Comparison of ENCODE assay signal across 9 cellular contexts in genomic region chr3:48433472-48434118, GRCh38. TPM values are rescaled to one million over a fixed set of nuclear protein-coding genes. Genes with fewer than 3 reads are reported as not detected.
DNase-seq lines count a peak whose midpoint lies in the region; ATAC-seq and TF ChIP-seq lines count a peak whose summit lies in the region.
"Had no signal": no experiment of that assay in that cellular context is flagged by ENCODE, and none has a peak within 500 bp of the region (broad histone marks: within the 10 kb centered on the region; RNA-seq: fewer than 3 reads in every experiment).

No MANE protein-coding gene starts in this region.

- WGBS in lower leg skin, 2 donors, result 40 to 49% methylated on average over 10 to 12 of the region's 12 CpGs
- WGBS in suprapubic skin, result 48% methylated on average over 10 of the region's 12 CpGs

- no peak for TF ChIP-seq POLR2A in lower leg skin (IDR thresholded peaks at IDR 0.05)
- no peak for TF ChIP-seq POLR2A in suprapubic skin (IDR thresholded peaks at IDR 0.05)

- H3K4me3 ChIP-seq in colonic mucosa, result no peak overlapping the region
- no peak overlapping the region for H3K4me3 ChIP-seq in lower leg skin (ENCODE audit: low read depth, poor library complexity, severe bottlenecking)
- peak overlapping the region; percentile 39 for H3K4me3 ChIP-seq in suprapubic skin
- H3K4me3 ChIP-seq in effector memory CD4-positive, alpha-beta T cell (ENCODE audit: insufficient read depth, low read depth, low read length, poor library complexity, severe bottlenecking), result no peak overlapping the region

- H3K27me3 ChIP-seq in colonic mucosa, result no peaks in the 10 kb centered on the region
- H3K27me3 ChIP-seq in suprapubic skin, result no peaks in the 10 kb centered on the region
- H3K27me3 ChIP-seq in effector memory CD4-positive, alpha-beta T cell (replicated peaks; ENCODE audit: control insufficient read depth, insufficient read depth, low read length, poor library complexity, severe bottlenecking), result no peaks in the 10 kb centered on the region

- H3K27ac ChIP-seq in colonic mucosa (peak overlapping the region; percentile 67), suprapubic skin (peak overlapping the region; percentile 97)
- H3K27ac ChIP-seq in effector memory CD4-positive, alpha-beta T cell (ENCODE audit: insufficient read depth, low read length, poor library complexity, severe bottlenecking), result no peak overlapping the region

- no peak for TF ChIP-seq EP300 in suprapubic skin (IDR thresholded peaks at IDR 0.05)

- peak overlapping the region in 1 of 2 donors; percentile 48 for H3K9ac ChIP-seq in colonic mucosa (ENCODE audit: low read depth in 2 of 2, low read length in 2 of 2)

- peaks cover 28% of the 10 kb centered on the region for H3K4me1 ChIP-seq in colonic mucosa
- H3K4me1 ChIP-seq in suprapubic skin, result peaks cover 70% of the 10 kb centered on the region
- H3K4me1 ChIP-seq in effector memory CD4-positive, alpha-beta T cell (ENCODE audit: control insufficient read depth, insufficient read depth, low read length, poor library complexity, severe bottlenecking), result peaks cover 5% of the 10 kb centered on the region

- intact Hi-C loops in colonic mucosa (cut with DNase I) (no loop called here), lower leg skin (cut with DNase I; ENCODE audit: low total_unique reads) (loop anchor here (2.0 kb wide), 1 partner anchor 161 kb away; no protein-coding TSS in a partner anchor)

- H3K36me3 ChIP-seq in colonic mucosa, result no peaks in the 10 kb centered on the region
- peaks cover 10% of the 10 kb centered on the region for H3K36me3 ChIP-seq in suprapubic skin
- H3K36me3 ChIP-seq in effector memory CD4-positive, alpha-beta T cell (ENCODE audit: control insufficient read depth, insufficient read depth, low read length), result no peaks in the 10 kb centered on the region

- TF ChIP-seq CTCF in colonic mucosa (IDR thresholded peaks at IDR 0.05) (no peak), lower leg skin (IDR thresholded peaks at IDR 0.05) (no peak), suprapubic skin (IDR thresholded peaks at IDR 0.05) (no peak)

- DNase-seq in HPDE6-E6E7 (ENCODE audit: extremely low spot score), result peak; percentile 27
- peak; percentile 89 for DNase-seq in colonic mucosa
- DNase-seq in lower leg skin (ENCODE audit: low spot score in 2 of 2), result peak; percentile 80 to 87
- peak; percentile 70 to 84 for DNase-seq in suprapubic skin (ENCODE audit: low spot score in 2 of 2)
- DNase-seq in effector memory CD4-positive, alpha-beta T cell, result no peak
- no peak for DNase-seq in NOMO-1 treated with DMSO at 0.1 percent for 48 hours (lab: John Stamatoyannopoulos, UW; ENCODE audit: unreplicated experiment)
- DNase-seq: NCI-H524 treated with DMSO at 0.1 percent for 48 hours had no signal

- ATAC-seq in HG03039 (IDR thresholded peaks at IDR 0.05; ENCODE audit: unreplicated experiment) (no peak), HG03432 (IDR thresholded peaks at IDR 0.05; ENCODE audit: unreplicated experiment) (no peak)

- H3K9me3 ChIP-seq in colonic mucosa (no peaks in the 10 kb centered on the region), suprapubic skin (no peaks in the 10 kb centered on the region)
- no peaks in the 10 kb centered on the region for H3K9me3 ChIP-seq in effector memory CD4-positive, alpha-beta T cell (ENCODE audit: control insufficient read depth, low read length)

RNA-seq across cellular contexts. Expression of gene PLXNB1, which starts 3.7 kb away (rescaled TPM):
- 100 to 1,000 TPM in 1 of 2 donors, 10 to 100 TPM in 1; 70.6 to 131 TPM for total RNA-seq in colonic mucosa
- total RNA-seq in lower leg skin, result 100 to 1,000 TPM; 111 to 227 (median 145) TPM
- 100 to 1,000 TPM; 188 to 384 (median 220) TPM for total RNA-seq in suprapubic skin

RNA-seq across cellular contexts. Expression of gene CCDC51, which starts 6.3 kb away (rescaled TPM):
- total RNA-seq in colonic mucosa (10 to 100 TPM; 11.8 to 21.5 TPM), lower leg skin (10 to 100 TPM in 3 of 4 donors, 1 to 10 TPM in 1; 6.7 to 17.1 (median 11.6) TPM), suprapubic skin (10 to 100 TPM in 3 of 4 donors, 1 to 10 TPM in 1; 6.4 to 18.7 (median 13.6) TPM)

RNA-seq across cellular contexts. Expression of gene TMA7, which starts 6.5 kb away (rescaled TPM):
- total RNA-seq in colonic mucosa, result 100 to 1,000 TPM; 185 to 259 TPM
- 100 to 1,000 TPM; 173 to 271 (median 250) TPM for total RNA-seq in lower leg skin
- 100 to 1,000 TPM; 122 to 281 (median 190) TPM for total RNA-seq in suprapubic skin

RNA-seq across cellular contexts. Expression of gene ATRIP, which starts 12.9 kb away (rescaled TPM):
- total RNA-seq in colonic mucosa (1 to 10 TPM; 3.2 to 8.6 TPM), lower leg skin (10 to 100 TPM in 2 of 4 donors, 1 to 10 TPM in 2; 5.6 to 14.1 (median 9.3) TPM), suprapubic skin (10 to 100 TPM in 2 of 4 donors, 1 to 10 TPM in 2; 8.7 to 12.7 (median 10.2) TPM)

Comparison
In these comparisons a context has a peak if more than half of its experiments do, and no peak if none do; other contexts are left out.
1. DNase-seq: peak in HPDE6-E6E7 (single experiment), colonic mucosa (single experiment), lower leg skin (2 of 2) and suprapubic skin (2 of 2); none in effector memory CD4-positive, alpha-beta T cell (0 of 3) and NOMO-1 treated with DMSO at 0.1 percent for 48 hours (single experiment).